In the genomic region with DNA sequence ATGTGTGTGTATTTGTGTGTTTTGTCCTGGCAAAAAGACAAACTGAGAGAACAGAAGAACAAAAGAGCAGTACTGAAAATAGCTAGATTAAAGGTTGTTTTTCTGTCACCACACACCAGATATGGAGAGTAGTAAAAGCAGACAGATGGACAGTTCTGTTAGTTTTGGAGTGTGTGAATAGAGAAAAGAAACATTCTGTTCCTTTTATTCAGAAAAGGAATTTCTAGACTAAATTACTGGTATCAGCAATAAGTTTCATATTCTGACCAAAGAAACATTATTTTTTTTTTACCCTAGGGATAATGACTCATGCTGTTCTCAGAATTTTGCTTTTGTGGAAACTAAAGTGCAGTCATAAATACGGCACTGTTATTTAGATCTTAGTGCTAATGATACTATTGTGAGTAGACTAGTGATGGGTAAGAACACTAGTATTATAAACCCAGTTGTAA, we compare ENCODE assay signal across 8 cellular contexts. TPM values are rescaled to one million over a fixed set of nuclear protein-coding genes. Genes with fewer than 3 reads are reported as not detected.
DNase-seq lines count a peak whose midpoint lies in the region; ATAC-seq lines count a peak whose summit lies in the region.

No MANE protein-coding gene starts in this region.

- no peak overlapping the region for H4K5ac ChIP-seq in mesendoderm (ENCODE audit: low read length)

- no peak overlapping the region for H3K4me2 ChIP-seq in mesendoderm (ENCODE audit: low read length)

- no peak overlapping the region for H3K27ac ChIP-seq in mesendoderm (ENCODE audit: low read depth, low read length)

- POLR2A ChIA-PET in activated CD4-positive, alpha-beta T cell treated with anti-CD3 and anti-CD28 coated beads, Interleukin-2, amount 10 ng/mL, durations not matched to agents 7 days and 5 days (lab: Charles Lee): no interaction called here

- H3K4me3 ChIP-seq in mesendoderm (ENCODE audit: low read length): no peak overlapping the region

- peak overlapping the region; percentile 29 for H3K4me3 Mint-ChIP-seq in T-helper 2 cell treated with Interferon-gamma antibody and Interleukin-4, amounts not matched to agents 5 μg/mL and 100 μg/mL, for 36 hours
- H3K4me3 Mint-ChIP-seq in activated CD4-positive, alpha-beta T cell treated with anti-CD3 and anti-CD28 coated beads, Interleukin-2, amount 10 ng/mL, durations not matched to agents 7 days and 5 days: no peak overlapping the region

- DNase-seq in T-helper 2 cell treated with Interferon-gamma antibody and Interleukin-4, amounts not matched to agents 5 μg/mL and 100 μg/mL, for 36 hours (ENCODE audit: low spot score): no peak
- DNase-seq in inferior parietal cortex (ENCODE audit: extremely low spot score): peak; percentile 37
- no peak for DNase-seq in HT-29 (ENCODE audit: low spot score)
- no peak for DNase-seq in activated CD4-positive, alpha-beta T cell treated with anti-CD3 and anti-CD28 coated beads, Interleukin-2, amount 10 ng/mL, durations not matched to agents 7 days and 5 days
- no peak for DNase-seq in mesendoderm
- no peak for DNase-seq in kidney glomerular epithelial cell (lab: John Stamatoyannopoulos, UW)

- H3K18ac ChIP-seq in mesendoderm (ENCODE audit: low read length): no peak overlapping the region

- no peaks in the 10 kb centered on the region for H3K27me3 Mint-ChIP-seq in T-helper 2 cell treated with Interferon-gamma antibody and Interleukin-4, amounts not matched to agents 5 μg/mL and 100 μg/mL, for 36 hours (ENCODE audit: low read depth)
- no peaks in the 10 kb centered on the region for H3K27me3 Mint-ChIP-seq in activated CD4-positive, alpha-beta T cell treated with anti-CD3 and anti-CD28 coated beads, Interleukin-2, amount 10 ng/mL, durations not matched to agents 7 days and 5 days

- H2BK5ac ChIP-seq in mesendoderm (ENCODE audit: low read length): no peak overlapping the region

- no peak overlapping the region for H2BK120ac ChIP-seq in mesendoderm (ENCODE audit: low read depth, low read length)

- H3K4me1 ChIP-seq in mesendoderm (ENCODE audit: control insufficient read depth, low read depth, low read length): peaks cover 2% of the 10 kb centered on the region

- H3K36me3 ChIP-seq in mesendoderm (ENCODE audit: control insufficient read depth, insufficient read depth, low read length): no peaks in the 10 kb centered on the region

- H4K8ac ChIP-seq in mesendoderm (ENCODE audit: low read depth, low read length): no peak overlapping the region

- H3K23ac ChIP-seq in mesendoderm (ENCODE audit: low read length): no peak overlapping the region

- no peak overlapping the region for H3K4ac ChIP-seq in mesendoderm (ENCODE audit: low read depth, low read length)

- H2BK15ac ChIP-seq in mesendoderm (replicated peaks; ENCODE audit: low read depth): no peak overlapping the region

- H3K9me3 Mint-ChIP-seq in T-helper 2 cell treated with Interferon-gamma antibody and Interleukin-4, amounts not matched to agents 5 μg/mL and 100 μg/mL, for 36 hours: no peaks in the 10 kb centered on the region
- no peaks in the 10 kb centered on the region for H3K9me3 Mint-ChIP-seq in activated CD4-positive, alpha-beta T cell treated with anti-CD3 and anti-CD28 coated beads, Interleukin-2, amount 10 ng/mL, durations not matched to agents 7 days and 5 days

- WGBS in mesendoderm (ENCODE audit: extremely low coverage, insufficient coverage, low lambda C conversion rate): no CpG with 5 or more reads among the region's 1 CpG

- no peak overlapping the region for H3K56ac ChIP-seq in mesendoderm (ENCODE audit: low read length)

- no peak overlapping the region for H3K9ac ChIP-seq in mesendoderm (ENCODE audit: low read length)

- no peaks in the 10 kb centered on the region for H3K27me3 ChIP-seq in mesendoderm (ENCODE audit: insufficient read depth, low read length, poor library complexity)

- ATAC-seq in GM18508 (IDR thresholded peaks at IDR 0.05; ENCODE audit: insufficient read depth, unreplicated experiment) (peak; percentile 58), HG02642 (IDR thresholded peaks at IDR 0.05; ENCODE audit: poor library complexity, unreplicated experiment) (peak; percentile 64)

- peaks cover 6% of the 10 kb centered on the region for H3K79me1 ChIP-seq in mesendoderm (ENCODE audit: low read length)

- H3K79me2 ChIP-seq in mesendoderm (ENCODE audit: control insufficient read depth, insufficient read depth, low read length): peaks cover 8% of the 10 kb centered on the region

- no peak overlapping the region for H2AK5ac ChIP-seq in mesendoderm (ENCODE audit: low read length)

- H3K27ac Mint-ChIP-seq in T-helper 2 cell treated with Interferon-gamma antibody and Interleukin-4, amounts not matched to agents 5 μg/mL and 100 μg/mL, for 36 hours: no peak overlapping the region
- H3K27ac Mint-ChIP-seq in activated CD4-positive, alpha-beta T cell treated with anti-CD3 and anti-CD28 coated beads, Interleukin-2, amount 10 ng/mL, durations not matched to agents 7 days and 5 days: no peak overlapping the region

- H3K36me3 Mint-ChIP-seq in T-helper 2 cell treated with Interferon-gamma antibody and Interleukin-4, amounts not matched to agents 5 μg/mL and 100 μg/mL, for 36 hours (ENCODE audit: low read depth): no peaks in the 10 kb centered on the region
- peaks cover 4% of the 10 kb centered on the region for H3K36me3 Mint-ChIP-seq in activated CD4-positive, alpha-beta T cell treated with anti-CD3 and anti-CD28 coated beads, Interleukin-2, amount 10 ng/mL, durations not matched to agents 7 days and 5 days (ENCODE audit: low read depth)

- peaks cover 14% of the 10 kb centered on the region for H3K4me1 Mint-ChIP-seq in T-helper 2 cell treated with Interferon-gamma antibody and Interleukin-4, amounts not matched to agents 5 μg/mL and 100 μg/mL, for 36 hours (ENCODE audit: low read depth)
- peaks cover 8% of the 10 kb centered on the region for H3K4me1 Mint-ChIP-seq in activated CD4-positive, alpha-beta T cell treated with anti-CD3 and anti-CD28 coated beads, Interleukin-2, amount 10 ng/mL, durations not matched to agents 7 days and 5 days

- CTCF ChIA-PET in activated CD4-positive, alpha-beta T cell treated with anti-CD3 and anti-CD28 coated beads, Interleukin-2, amount 10 ng/mL, durations not matched to agents 7 days and 5 days (lab: Charles Lee): no interaction called here

RNA-seq across cellular contexts. Expression of a gene that starts 32.9 kb away (rescaled TPM):
- total RNA-seq in HT-29 (2014; rRNA removed; shearing (Covaris generic)): 5.0 and 7.4 TPM in 2 replicates
- 10 to 100 TPM; 23.4 to 28.0 TPM for total RNA-seq in activated CD4-positive, alpha-beta T cell treated with anti-CD3 and anti-CD28 coated beads, Interleukin-2, amount 10 ng/mL, durations not matched to agents 7 days and 5 days
- polyA plus RNA-seq in mesendoderm (2013, experiment 1 of 2): 6.0 TPM
- 6.4 TPM for polyA plus RNA-seq in mesendoderm (2013, experiment 2 of 2)
